ENCODE assay signal across 14 cellular contexts in the genomic region with DNA sequence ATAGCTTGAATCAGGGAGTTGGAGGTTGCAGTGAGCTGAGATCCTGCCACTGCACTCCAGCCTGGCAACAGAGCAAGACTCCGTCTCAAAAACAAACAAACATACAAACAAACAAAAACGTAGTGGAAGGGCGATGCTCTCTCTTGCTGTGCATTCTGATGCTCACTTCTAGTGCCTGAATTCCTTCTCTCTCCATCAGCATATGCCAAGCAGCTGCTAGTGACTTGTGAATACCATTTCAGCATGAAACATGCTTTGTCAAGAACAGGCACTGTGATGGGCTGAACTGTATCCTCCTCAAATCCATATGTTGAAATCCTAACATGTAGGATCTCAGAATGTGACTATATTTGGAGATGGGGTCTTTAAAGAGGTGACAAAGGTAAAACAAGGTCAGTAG.
DNase-seq lines count a peak whose midpoint lies in the region; ATAC-seq and TF ChIP-seq lines count a peak whose summit lies in the region.
"Had no signal": no experiment of that assay in that cellular context is flagged by ENCODE, and none has a peak within 500 bp of the region (broad histone marks: within the 10 kb centered on the region; RNA-seq: fewer than 3 reads in every experiment).

No MANE protein-coding gene starts in this region.

- H3K9me3 ChIP-seq in RWPE2 (ENCODE audit: severe bottlenecking) = no peaks in the 10 kb centered on the region
- H3K9me3 ChIP-seq: BE2C had no signal

- no peak overlapping the region for H4K5ac ChIP-seq in mesendoderm (ENCODE audit: low read length)

- TF ChIP-seq CTCF in RWPE2 (IDR thresholded peaks at IDR 0.05; ENCODE audit: poor library complexity, severe bottlenecking) (no peak), foreskin keratinocyte (conservative IDR thresholded peaks at IDR 0.05) (no peak)

- no peaks in the 10 kb centered on the region for H3K36me3 Mint-ChIP-seq in activated naive CD8-positive, alpha-beta T cell treated with anti-CD3 and anti-CD28 coated beads, Interleukin-2, amount 50 U/mL, for 24 hours (ENCODE audit: low read depth)
- H3K36me3 Mint-ChIP-seq: CD4-positive, alpha-beta memory T cell had no signal

- H3K23ac ChIP-seq in mesendoderm (ENCODE audit: low read length) = no peak overlapping the region

- no peak overlapping the region for H2BK120ac ChIP-seq in mesendoderm (ENCODE audit: low read depth, low read length)

- ATAC-seq in RWPE2 (ENCODE audit: low read depth) (no peak), foreskin keratinocyte (no peak), HG03045 (IDR thresholded peaks at IDR 0.05; ENCODE audit: unreplicated experiment) (no peak)
- no peak for ATAC-seq in activated naive CD8-positive, alpha-beta T cell treated with anti-CD3 and anti-CD28 coated beads, Interleukin-2, amount 50 U/mL, for 24 hours
- ATAC-seq: GM23338 had no signal

- H3K36me3 ChIP-seq in RWPE2 (ENCODE audit: low read depth) (no peaks in the 10 kb centered on the region), mesendoderm (ENCODE audit: control insufficient read depth, insufficient read depth, low read length) (no peaks in the 10 kb centered on the region)
- H3K36me3 ChIP-seq: BE2C had no signal

- no peak overlapping the region for H3K4me2 ChIP-seq in mesendoderm (ENCODE audit: low read length)
- H3K4me2 ChIP-seq: GM23338, KMS-11 had no signal

- H3K4me3 ChIP-seq in RWPE2 (ENCODE audit: severe bottlenecking) (no peak overlapping the region), mesendoderm (ENCODE audit: low read length) (no peak overlapping the region)
- H3K4me3 ChIP-seq: GM23338 had no signal

- H3K4me3 Mint-ChIP-seq in activated naive CD8-positive, alpha-beta T cell treated with anti-CD3 and anti-CD28 coated beads, Interleukin-2, amount 50 U/mL, for 24 hours = no peak overlapping the region
- H3K4me3 Mint-ChIP-seq: CD4-positive, alpha-beta memory T cell; GM23338 had no signal

- H3K4me1 ChIP-seq in RWPE2 (ENCODE audit: insufficient read depth, poor library complexity, severe bottlenecking) (peaks cover 40% of the 10 kb centered on the region), foreskin keratinocyte (peaks cover 31% of the 10 kb centered on the region), mesendoderm (ENCODE audit: control insufficient read depth, low read depth, low read length) (no peaks in the 10 kb centered on the region)
- H3K4me1 ChIP-seq: BE2C had no signal

- DNase-seq in EL (peak; percentile 2), RWPE2 (ENCODE audit: low spot score) (no peak), foreskin keratinocyte (no peak), mesendoderm (no peak), HT-29 (ENCODE audit: low spot score) (no peak)
- no peak for DNase-seq in activated naive CD8-positive, alpha-beta T cell treated with anti-CD3 and anti-CD28 coated beads, Interleukin-2, amount 50 U/mL, for 24 hours
- DNase-seq: BE2C; CD4-positive, alpha-beta memory T cell; DMS79; H7 had no signal

- H3K18ac ChIP-seq in mesendoderm (ENCODE audit: low read length) = no peak overlapping the region

- WGBS in mesendoderm (ENCODE audit: extremely low coverage, insufficient coverage, low lambda C conversion rate) = no CpG with 5 or more reads among the region's 3 CpGs

- H3K9me3 Mint-ChIP-seq in activated naive CD8-positive, alpha-beta T cell treated with anti-CD3 and anti-CD28 coated beads, Interleukin-2, amount 50 U/mL, for 24 hours = no peaks in the 10 kb centered on the region
- H3K9me3 Mint-ChIP-seq: GM23338 had no signal

- H3K79me1 ChIP-seq in mesendoderm (ENCODE audit: low read length) = no peaks in the 10 kb centered on the region

- H3K56ac ChIP-seq in mesendoderm (ENCODE audit: low read length) = no peak overlapping the region

- no peaks in the 10 kb centered on the region for H3K4me1 Mint-ChIP-seq in activated naive CD8-positive, alpha-beta T cell treated with anti-CD3 and anti-CD28 coated beads, Interleukin-2, amount 50 U/mL, for 24 hours
- H3K4me1 Mint-ChIP-seq: CD4-positive, alpha-beta memory T cell; GM23338 had no signal

- no peak overlapping the region for H2BK15ac ChIP-seq in mesendoderm (replicated peaks; ENCODE audit: low read depth)

- H3K79me2 ChIP-seq in mesendoderm (ENCODE audit: control insufficient read depth, insufficient read depth, low read length) = no peaks in the 10 kb centered on the region

- H3K9ac ChIP-seq in mesendoderm (ENCODE audit: low read length) = no peak overlapping the region
- H3K9ac ChIP-seq: KMS-11 had no signal

- no peak overlapping the region for H2BK5ac ChIP-seq in mesendoderm (ENCODE audit: low read length)

- H2AK5ac ChIP-seq in mesendoderm (ENCODE audit: low read length) = no peak overlapping the region

- peaks cover 12% of the 10 kb centered on the region for H3K27me3 Mint-ChIP-seq in activated naive CD8-positive, alpha-beta T cell treated with anti-CD3 and anti-CD28 coated beads, Interleukin-2, amount 50 U/mL, for 24 hours

- H3K27ac Mint-ChIP-seq in activated naive CD8-positive, alpha-beta T cell treated with anti-CD3 and anti-CD28 coated beads, Interleukin-2, amount 50 U/mL, for 24 hours = no peak overlapping the region
- H3K27ac Mint-ChIP-seq: CD4-positive, alpha-beta memory T cell; GM23338 had no signal

- no peak overlapping the region for H4K8ac ChIP-seq in mesendoderm (ENCODE audit: low read depth, low read length)

- H3K27me3 ChIP-seq in RWPE2 (ENCODE audit: insufficient read depth, poor library complexity, severe bottlenecking) (no peaks in the 10 kb centered on the region), foreskin keratinocyte (no peaks in the 10 kb centered on the region), mesendoderm (ENCODE audit: insufficient read depth, low read length, poor library complexity) (no peaks in the 10 kb centered on the region)
- H3K27me3 ChIP-seq: BE2C had no signal

- no peak overlapping the region for H3K4ac ChIP-seq in mesendoderm (ENCODE audit: low read depth, low read length)

- H3K27ac ChIP-seq in RWPE2 (ENCODE audit: poor library complexity, severe bottlenecking) = peak overlapping the region; percentile 98
- peak overlapping the region; percentile 97 for H3K27ac ChIP-seq in foreskin keratinocyte
- H3K27ac ChIP-seq in mesendoderm (ENCODE audit: low read depth, low read length) = no peak overlapping the region
- H3K27ac ChIP-seq: C4-2B, KMS-11 had no signal
